1 cellular context compared by ENCODE assay signal in the genomic region with DNA sequence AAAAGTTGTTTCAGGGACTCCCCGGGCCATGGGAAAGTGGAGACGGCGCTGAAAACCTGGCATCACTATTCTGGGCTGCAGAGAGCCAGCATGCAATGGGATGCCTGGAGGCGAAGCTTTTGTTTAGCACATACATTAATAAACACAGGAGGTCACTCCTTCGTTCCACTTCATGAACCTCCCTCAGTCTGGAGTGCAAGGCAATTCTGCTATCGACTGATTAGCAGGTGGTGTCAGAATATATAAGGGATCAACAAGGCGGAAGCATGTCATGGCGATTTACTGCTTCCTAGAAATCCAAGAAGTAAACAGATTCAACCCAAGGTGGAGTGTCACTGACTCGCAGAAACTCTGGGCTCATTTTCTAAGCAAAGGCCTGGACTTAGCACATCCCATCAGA.
TF ChIP-seq lines count a peak whose summit lies in the region.

No MANE protein-coding gene starts in this region.

TF ChIP-seq in HepG2, 621 proteins besides CTCF, POLR2A, EP300 and RAD21:
- no peak for TF ChIP-seq MTF2 (CRISPR knock-in tag; IDR thresholded peaks at IDR 0.05; ENCODE audit: borderline replicate concordance)
- no peak for TF ChIP-seq ZNF354B (CRISPR knock-in tag; IDR thresholded peaks at IDR 0.05)
- no peak for TF ChIP-seq SRF (IDR thresholded peaks at IDR 0.05; ENCODE audit: low read depth, low read length)
- TF ChIP-seq KDM2A (CRISPR knock-in tag; IDR thresholded peaks at IDR 0.05; ENCODE audit: borderline replicate concordance, low read depth) = no peak
- no peak for TF ChIP-seq RAD51 (IDR thresholded peaks at IDR 0.05; ENCODE audit: borderline replicate concordance)
- no peak for TF ChIP-seq ZNF891 (CRISPR knock-in tag; IDR thresholded peaks at IDR 0.05)
- no peak for TF ChIP-seq NCOA1 (CRISPR knock-in tag; IDR thresholded peaks at IDR 0.05)
- no peak for TF ChIP-seq ZNF34 (CRISPR knock-in tag; IDR thresholded peaks at IDR 0.05; ENCODE audit: borderline replicate concordance)
- no peak for TF ChIP-seq ZNF333 (CRISPR knock-in tag; IDR thresholded peaks at IDR 0.05; ENCODE audit: borderline replicate concordance)
- TF ChIP-seq RORA (CRISPR knock-in tag; IDR thresholded peaks at IDR 0.05) = no peak
- TF ChIP-seq ZKSCAN8 (CRISPR knock-in tag; IDR thresholded peaks at IDR 0.05; ENCODE audit: borderline replicate concordance) = no peak
- no peak for TF ChIP-seq NR2F1 (CRISPR knock-in tag; IDR thresholded peaks at IDR 0.05)
- TF ChIP-seq, protein P1, sequence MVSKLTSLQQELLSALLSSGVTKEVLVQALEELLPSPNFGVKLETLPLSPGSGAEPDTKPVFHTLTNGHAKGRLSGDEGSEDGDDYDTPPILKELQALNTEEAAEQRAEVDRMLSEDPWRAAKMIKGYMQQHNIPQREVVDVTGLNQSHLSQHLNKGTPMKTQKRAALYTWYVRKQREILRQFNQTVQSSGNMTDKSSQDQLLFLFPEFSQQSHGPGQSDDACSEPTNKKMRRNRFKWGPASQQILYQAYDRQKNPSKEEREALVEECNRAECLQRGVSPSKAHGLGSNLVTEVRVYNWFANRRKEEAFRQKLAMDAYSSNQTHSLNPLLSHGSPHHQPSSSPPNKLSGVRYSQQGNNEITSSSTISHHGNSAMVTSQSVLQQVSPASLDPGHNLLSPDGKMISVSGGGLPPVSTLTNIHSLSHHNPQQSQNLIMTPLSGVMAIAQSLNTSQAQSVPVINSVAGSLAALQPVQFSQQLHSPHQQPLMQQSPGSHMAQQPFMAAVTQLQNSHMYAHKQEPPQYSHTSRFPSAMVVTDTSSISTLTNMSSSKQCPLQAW (CRISPR knock-in tag; IDR thresholded peaks at IDR 0.05) = no peak
- no peak for TF ChIP-seq STAT5B (CRISPR knock-in tag; IDR thresholded peaks at IDR 0.05)
